ENCODE assay signal across 1 cellular context in genomic region chr6:31729515-31729978, GRCh38.
TF ChIP-seq lines count a peak whose summit lies in the region.

No MANE protein-coding gene starts in this region.

TF ChIP-seq in K562, 482 proteins besides CTCF, POLR2A, EP300 and RAD21 (continued from another document and continues in another):
- TF ChIP-seq ZNF79 (CRISPR knock-in tag; IDR thresholded peaks at IDR 0.05; ENCODE audit: low read depth) (no peak), SIRT6 (IDR thresholded peaks at IDR 0.05; ENCODE audit: low read depth, low read length) (peak; percentile 18), E2F5 (CRISPR knock-in tag; IDR thresholded peaks at IDR 0.05) (peak; percentile 21; the same call in 1 of the 2 replicates), SLC30A9 (CRISPR knock-in tag; IDR thresholded peaks at IDR 0.05) (0 out of 2 replicates have a peak, but pooled peaks have one; percentile 16), RCOR1 (IDR thresholded peaks at IDR 0.05; ENCODE audit: borderline replicate concordance in 1 of 2, low read depth in 2 of 2, low read length in 2 of 2) (peak in 1 of 2 experiments; percentile 75; a peak in 2 of 4 replicates), ZC3H11A (IDR thresholded peaks at IDR 0.05; ENCODE audit: low read depth, low read length) (0 out of 2 replicates have a peak, but pooled peaks have one; percentile 86), ELF4 (CRISPR knock-in tag; IDR thresholded peaks at IDR 0.05) (no peak), SNIP1 (IDR thresholded peaks at IDR 0.05; ENCODE audit: low read depth) (no peak), ZBTB11 (CRISPR knock-in tag; IDR thresholded peaks at IDR 0.05) (no peak), TAF9B (IDR thresholded peaks at IDR 0.05; ENCODE audit: partially characterized antibody) (no peak), ZNF184 (CRISPR knock-in tag; IDR thresholded peaks at IDR 0.05) (no peak), SPI1 (IDR thresholded peaks at IDR 0.05; ENCODE audit: borderline replicate concordance, low read depth, low read length) (peak; percentile 27; the same call in 1 of the 2 replicates), FOSL1 (tag; conservative IDR thresholded peaks at IDR 0.05) (no peak), PURB (CRISPR knock-in tag; IDR thresholded peaks at IDR 0.05; ENCODE audit: low read depth) (no peak), ZNF584 (CRISPR knock-in tag; IDR thresholded peaks at IDR 0.05; ENCODE audit: low read depth) (no peak), COPS2 (conservative IDR thresholded peaks at IDR 0.05) (no peak), KLF6 (CRISPR knock-in tag; IDR thresholded peaks at IDR 0.05; ENCODE audit: borderline replicate concordance) (peak; percentile 83; the same call in 1 of the 2 replicates), SUPT5H (IDR thresholded peaks at IDR 0.05) (0 out of 2 replicates have a peak, but pooled peaks have one; percentile 80), RFX1 (IDR thresholded peaks at IDR 0.05) (no peak), NCOR1 (IDR thresholded peaks at IDR 0.05) (no peak), ZNF561 (CRISPR knock-in tag; conservative IDR thresholded peaks at IDR 0.05) (no peak), ZNF282 (CRISPR knock-in tag; IDR thresholded peaks at IDR 0.05) (no peak), NR2C1 (IDR thresholded peaks at IDR 0.05) (no peak), NR2C1 (tag; IDR thresholded peaks at IDR 0.05) (peak; percentile 66), ZFP91 (CRISPR knock-in tag; IDR thresholded peaks at IDR 0.05) (no peak), ZBTB2 (IDR thresholded peaks at IDR 0.05) (peak; percentile 48; the same call in 1 of the 2 replicates), ZNF354B (CRISPR knock-in tag; IDR thresholded peaks at IDR 0.05) (no peak), RFX5 (IDR thresholded peaks at IDR 0.05; ENCODE audit: low read depth, low read length) (no peak), RREB1 (CRISPR knock-in tag; IDR thresholded peaks at IDR 0.05) (no peak), BCOR (IDR thresholded peaks at IDR 0.05) (peak; percentile 54; the same call in 1 of the 2 replicates), ETS1 (conservative IDR thresholded peaks at IDR 0.05; ENCODE audit: control insufficient read depth, low read depth, low read length) (0 out of 2 replicates have a peak, but pooled peaks have one; percentile 28), CBX3 (IDR thresholded peaks at IDR 0.05; ENCODE audit: borderline replicate concordance in 1 of 2, low read length in 2 of 2) (0 out of 3 replicates have a peak, but pooled peaks of 1 of the 2 experiments have one; percentile 31), BRF2 (IDR thresholded peaks at IDR 0.05; ENCODE audit: borderline replicate concordance, insufficient read depth, insufficient read length) (no peak), JUND (IDR thresholded peaks at IDR 0.05; ENCODE audit: borderline replicate concordance, low read depth, low read length) (peak; percentile 66), JUND (tag; IDR thresholded peaks at IDR 0.05; ENCODE audit: borderline replicate concordance, low read depth, low read length) (peak; percentile 77; the same call in 2 of the 3 replicates), ILK (tag; IDR thresholded peaks at IDR 0.05; ENCODE audit: borderline replicate concordance, low read depth) (no peak), PML (IDR thresholded peaks at IDR 0.05; ENCODE audit: low read length) (peak; percentile 1), PYGO2 (tag; IDR thresholded peaks at IDR 0.05) (0 out of 2 replicates have a peak, but pooled peaks have one; percentile 34), KAT2B (IDR thresholded peaks at IDR 0.05; ENCODE audit: low read depth, low read length) (no peak), CBFA2T3 (IDR thresholded peaks at IDR 0.05) (no peak), ATF7 (IDR thresholded peaks at IDR 0.05) (no peak), MECOM (CRISPR knock-in tag; IDR thresholded peaks at IDR 0.05) (no peak; the same call in 1 of the 2 replicates), RUNX1 (IDR thresholded peaks at IDR 0.05; ENCODE audit: low read depth) (no peak), ZNF224 (CRISPR knock-in tag; IDR thresholded peaks at IDR 0.05) (no peak), ZNF12 (CRISPR knock-in tag; IDR thresholded peaks at IDR 0.05) (no peak), ZBTB7A (IDR thresholded peaks at IDR 0.05; ENCODE audit: borderline replicate concordance, control insufficient read depth, low read depth, low read length) (peak; percentile 8; the same call in 1 of the 2 replicates), MAX (CRISPR knock-in tag; IDR thresholded peaks at IDR 0.05) (peak; percentile 62; the same call in 1 of the 2 replicates), ZNF311 (CRISPR knock-in tag; IDR thresholded peaks at IDR 0.05) (no peak)
